8 cellular contexts compared by ENCODE assay signal in genomic region chr2:37589298-37589697, GRCh38.
A peak's percentile ranks its signal among the peaks of the same experiment; 100 is the strongest.
DNase-seq lines count a peak whose midpoint lies in the region; ATAC-seq and TF ChIP-seq lines count a peak whose summit lies in the region.

No MANE protein-coding gene starts in this region.

- peak; percentile 69 for DNase-seq in GM12865 (ENCODE audit: low read depth)
- DNase-seq in WERI-Rb-1 = no peak
- DNase-seq in osteocyte (ENCODE audit: extremely low spot score, unreplicated experiment) = no peak
- DNase-seq in SW480 (ENCODE audit: low spot score) = no peak
- DNase-seq in AG20443 (ENCODE audit: low spot score) = no peak
- no peak for DNase-seq in Ammon's horn (ENCODE audit: low spot score)
- no peak for DNase-seq in NCI-H2107 treated with DMSO at 0.1 percent for 48 hours (lab: John Stamatoyannopoulos, UW; ENCODE audit: unreplicated experiment)

- no peaks in the 10 kb centered on the region for H3K9me3 Mint-ChIP-seq in osteocyte (ENCODE audit: unreplicated experiment)

- no peaks in the 10 kb centered on the region for H3K27me3 ChIP-seq in WERI-Rb-1 (ENCODE audit: insufficient read depth, low read depth, severe bottlenecking)

- H3K27ac ChIP-seq in WERI-Rb-1 = peak overlapping the region; percentile 52

- no peaks in the 10 kb centered on the region for H3K36me3 ChIP-seq in WERI-Rb-1

- TF ChIP-seq CTCF in GM12865 (IDR thresholded peaks at IDR 0.05; ENCODE audit: insufficient read depth, low read depth, low read length, missing control alignments) (no peak), WERI-Rb-1 (IDR thresholded peaks at IDR 0.05; ENCODE audit: low read depth, low read length) (no peak), osteocyte (IDR thresholded peaks at IDR 0.05) (no peak)

- H3K27me3 Mint-ChIP-seq in osteocyte (ENCODE audit: unreplicated experiment) = no peaks in the 10 kb centered on the region

- H3K4me1 Mint-ChIP-seq in osteocyte (ENCODE audit: unreplicated experiment) = peaks cover 69% of the 10 kb centered on the region

- peak; percentile 42 for ATAC-seq in GM21723 (IDR thresholded peaks at IDR 0.05; ENCODE audit: unreplicated experiment)

- no peak overlapping the region for H3K4me3 Mint-ChIP-seq in osteocyte (ENCODE audit: unreplicated experiment)

- H3K27ac Mint-ChIP-seq in osteocyte (ENCODE audit: unreplicated experiment) = peak overlapping the region; percentile 71

- H3K4me3 ChIP-seq in GM12865 (ENCODE audit: low read depth, low read length) = peak overlapping the region; percentile 10; the same call in 1 of the 2 replicates
- H3K4me3 ChIP-seq in WERI-Rb-1 (ENCODE audit: low read depth, low read length) = no peak overlapping the region

- no peaks in the 10 kb centered on the region for H3K36me3 Mint-ChIP-seq in osteocyte (ENCODE audit: unreplicated experiment)

- H3K9me3 ChIP-seq in WERI-Rb-1 (ENCODE audit: severe bottlenecking) = peaks cover 2% of the 10 kb centered on the region
